In the genomic region with DNA sequence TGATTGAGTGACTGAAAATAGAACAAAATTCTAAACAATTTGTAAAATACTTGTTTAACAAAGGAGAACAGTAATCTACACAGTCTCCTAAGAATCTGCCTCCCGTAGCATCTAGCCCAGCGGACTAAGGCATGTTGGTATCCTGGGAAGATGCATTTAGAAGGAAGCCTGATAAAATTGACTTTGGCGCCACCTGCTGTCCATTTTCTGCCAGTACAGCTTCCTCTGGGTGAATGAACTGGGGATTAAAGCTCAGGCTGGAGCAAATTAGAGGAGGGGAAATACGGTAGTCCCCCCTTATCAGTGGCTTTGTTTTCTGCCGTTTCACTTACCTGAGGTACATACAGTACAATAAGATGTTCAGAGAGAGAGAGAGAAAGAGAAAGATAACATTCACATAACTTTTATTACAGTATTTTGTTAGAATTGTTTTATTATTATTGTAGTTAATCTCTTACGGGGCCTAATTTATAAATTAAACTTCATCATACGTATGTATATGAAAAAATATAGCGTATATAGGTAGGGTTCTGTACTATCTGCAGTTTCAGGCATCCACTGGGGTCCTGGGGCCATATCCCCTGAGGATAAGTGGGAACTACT, we compare ENCODE assay signal across 8 cellular contexts.
DNase-seq lines count a peak whose midpoint lies in the region; ATAC-seq and TF ChIP-seq lines count a peak whose summit lies in the region.

No MANE protein-coding gene starts in this region.

- H3K4me3 ChIP-seq in MG63 = no peak overlapping the region
- no peak overlapping the region for H3K4me3 ChIP-seq in left ventricle myocardium inferior

- H3K4me3 Mint-ChIP-seq in CD14-positive monocyte = no peak overlapping the region

- TF ChIP-seq CTCF in CD14-positive monocyte (IDR thresholded peaks at IDR 0.05) = peak; percentile 94
- peak; percentile 97 for TF ChIP-seq CTCF in left ventricle myocardium inferior (IDR thresholded peaks at IDR 0.05; ENCODE audit: borderline replicate concordance)

- H3K36me3 ChIP-seq in MG63 = no peaks in the 10 kb centered on the region
- no peaks in the 10 kb centered on the region for H3K36me3 ChIP-seq in left ventricle myocardium inferior

- DNase-seq in CD14-positive monocyte (ENCODE audit: low spot score) = no peak
- peak; percentile 56 for DNase-seq in MG63
- peak; percentile 50 for DNase-seq in T follicular helper cell (ENCODE audit: low read depth)
- peak; percentile 61 for DNase-seq in amniotic epithelial cell (ENCODE audit: low read depth)
- peak; percentile 58 for DNase-seq in left ventricle myocardium inferior
- DNase-seq in retina = peak; percentile 84

- peaks cover 0 to 10% (median 0%) of the 10 kb centered on the region in 3 donors for H3K27me3 Mint-ChIP-seq in CD14-positive monocyte (ENCODE audit: low read depth in 3 of 3)

- H3K4me1 Mint-ChIP-seq in CD14-positive monocyte = no peaks in the 10 kb centered on the region

- no peaks in the 10 kb centered on the region for H3K4me1 ChIP-seq in left ventricle myocardium inferior

- H3K27ac ChIP-seq in left ventricle myocardium inferior (replicated peaks) = no peak overlapping the region

- no peak overlapping the region for H3K27ac Mint-ChIP-seq in CD14-positive monocyte

- H3K36me3 Mint-ChIP-seq in CD14-positive monocyte = no peaks in the 10 kb centered on the region

- H3K9me3 Mint-ChIP-seq in CD14-positive monocyte = no peaks in the 10 kb centered on the region

- ATAC-seq in GM19438 (IDR thresholded peaks at IDR 0.05; ENCODE audit: low read depth, unreplicated experiment) = peak; percentile 54
- no peak for ATAC-seq in GM21723 (IDR thresholded peaks at IDR 0.05; ENCODE audit: unreplicated experiment)

- intact Hi-C loops in CD14-positive monocyte (cut with micrococcal nuclease) = no loop called here
- intact Hi-C loops in left ventricle myocardium inferior (cut with micrococcal nuclease) = no loop called here

- H3K27me3 ChIP-seq in MG63 = no peaks in the 10 kb centered on the region
- peaks cover 11% of the 10 kb centered on the region for H3K27me3 ChIP-seq in left ventricle myocardium inferior (ENCODE audit: low read depth)

- no peaks in the 10 kb centered on the region for H3K9me3 ChIP-seq in MG63
- no peaks in the 10 kb centered on the region for H3K9me3 ChIP-seq in left ventricle myocardium inferior (replicated peaks)
